24 cellular contexts compared by ENCODE assay signal in the genomic region with DNA sequence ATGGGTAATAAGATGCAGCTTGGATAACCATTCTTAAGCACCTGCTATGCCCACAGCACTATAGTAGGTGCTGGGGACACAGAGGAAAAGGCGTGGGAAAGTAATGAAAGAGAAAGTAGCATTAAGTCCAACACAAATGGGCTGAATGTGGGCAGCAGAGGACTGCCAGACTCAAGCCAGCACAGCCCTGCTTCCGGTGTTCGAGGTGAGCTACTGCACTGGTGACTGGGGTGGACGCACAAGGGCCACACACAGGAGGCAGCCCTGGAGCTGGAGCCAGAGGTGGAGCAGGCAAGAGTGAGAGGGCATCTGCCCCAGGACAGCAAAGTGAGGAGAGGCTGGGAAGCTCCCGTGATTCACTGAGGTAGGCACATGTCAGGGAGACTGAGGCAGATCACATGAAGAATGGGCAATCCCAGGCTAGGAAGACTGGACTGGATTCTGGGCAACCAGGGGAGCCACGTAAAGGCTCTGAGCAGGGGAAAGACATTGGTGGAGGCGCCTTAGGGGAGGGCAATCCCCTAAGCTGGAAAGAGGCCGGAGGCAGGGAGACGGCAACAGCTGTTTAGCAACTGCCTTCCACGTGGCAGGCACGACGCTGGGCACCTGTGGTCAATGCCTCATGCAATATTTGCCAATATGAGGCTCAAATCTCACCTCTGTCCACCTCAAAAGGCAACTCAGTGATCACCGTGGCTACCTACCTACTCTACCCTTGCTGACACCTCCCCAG.
"Had no signal": no experiment of that assay in that cellular context is flagged by ENCODE, and none has a peak within 500 bp of the region (broad histone marks: within the 10 kb centered on the region; RNA-seq: fewer than 3 reads in every experiment).

No MANE protein-coding gene starts in this region.

- DNase-seq: activated CD4-positive, alpha-beta T cell treated with anti-CD3 and anti-CD28 coated beads, Interleukin-2, amount 10 ng/mL, durations not matched to agents 7 days and 5 days; activated CD4-positive, CD25-positive, alpha-beta regulatory T cell treated with anti-CD3 and anti-CD28 coated beads, Interleukin-2, amount 50 U/mL, for 72 hours; activated CD8-positive, alpha-beta T cell treated with anti-CD3 and anti-CD28 coated beads for 36 hours; activated naive CD4-positive, alpha-beta T cell treated with anti-CD3 and anti-CD28 coated beads, Interleukin-2, amount 10 ng/mL, durations not matched to agents 7 days and 5 days; activated T-cell treated with anti-CD3 and anti-CD28 coated beads, Interleukin-2, amount 50 U/mL, for 1 hour; amygdala; cerebellar nuclear complex; cortex of kidney; foreskin fibroblast; heart right ventricle; islet precursor cell; left cardiac atrium; stimulated activated CD4-positive, alpha-beta T cell treated with anti-CD3 and anti-CD28 coated beads, Interleukin-12 subunit alpha, Interleukin-12 subunit beta, amount 100 ng/mL, for 4 hours; stimulated activated CD4-positive, alpha-beta T cell treated with anti-CD3 and anti-CD28 coated beads, Interleukin-4, amount 100 ng/mL, for 4 hours; stomach; T-cell; uterus had no signal

- H3K4me1 Mint-ChIP-seq: activated naive CD4-positive, alpha-beta T cell treated with anti-CD3 and anti-CD28 coated beads, Interleukin-2, amount 10 ng/mL, durations not matched to agents 7 days and 5 days; nephron had no signal

- H3K27me3 ChIP-seq: heart right ventricle, stomach, suprapubic skin, tibial nerve, uterus had no signal

- H3K27ac ChIP-seq: epithelial cell of prostate, heart right ventricle, stomach, suprapubic skin, tibial nerve, uterus, WERI-Rb-1 had no signal

- H3K9me3 Mint-ChIP-seq: activated CD4-positive, alpha-beta T cell treated with anti-CD3 and anti-CD28 coated beads, Interleukin-2, amount 10 ng/mL, durations not matched to agents 7 days and 5 days; activated CD8-positive, alpha-beta T cell treated with anti-CD3 and anti-CD28 coated beads for 36 hours; activated naive CD4-positive, alpha-beta T cell treated with anti-CD3 and anti-CD28 coated beads, Interleukin-2, amount 10 ng/mL, durations not matched to agents 7 days and 5 days; memory B cell; nephron; T-cell had no signal

- H3K27ac Mint-ChIP-seq: activated CD4-positive, alpha-beta T cell treated with anti-CD3 and anti-CD28 coated beads, Interleukin-2, amount 10 ng/mL, durations not matched to agents 7 days and 5 days; activated CD8-positive, alpha-beta T cell treated with anti-CD3 and anti-CD28 coated beads for 36 hours; activated naive CD4-positive, alpha-beta T cell treated with anti-CD3 and anti-CD28 coated beads, Interleukin-2, amount 10 ng/mL, durations not matched to agents 7 days and 5 days; memory B cell; nephron; T-cell had no signal

- ATAC-seq: activated CD8-positive, alpha-beta T cell treated with anti-CD3 and anti-CD28 coated beads for 36 hours; T-cell had no signal

- H3K4me3 Mint-ChIP-seq: activated CD4-positive, alpha-beta T cell treated with anti-CD3 and anti-CD28 coated beads, Interleukin-2, amount 10 ng/mL, durations not matched to agents 7 days and 5 days; activated CD8-positive, alpha-beta T cell treated with anti-CD3 and anti-CD28 coated beads for 36 hours; activated naive CD4-positive, alpha-beta T cell treated with anti-CD3 and anti-CD28 coated beads, Interleukin-2, amount 10 ng/mL, durations not matched to agents 7 days and 5 days; memory B cell; nephron; T-cell had no signal

- H3K4me1 ChIP-seq: heart right ventricle, suprapubic skin, tibial nerve, uterus had no signal

- H3K9me3 ChIP-seq: suprapubic skin, uterus had no signal

- H3K36me3 ChIP-seq: uterus had no signal

- FAIRE-seq: TTC549 had no signal

- H3K27me3 Mint-ChIP-seq: activated CD4-positive, alpha-beta T cell treated with anti-CD3 and anti-CD28 coated beads, Interleukin-2, amount 10 ng/mL, durations not matched to agents 7 days and 5 days; activated CD8-positive, alpha-beta T cell treated with anti-CD3 and anti-CD28 coated beads for 36 hours; activated naive CD4-positive, alpha-beta T cell treated with anti-CD3 and anti-CD28 coated beads, Interleukin-2, amount 10 ng/mL, durations not matched to agents 7 days and 5 days; memory B cell; T-cell had no signal

- H3K4me3 ChIP-seq: heart right ventricle, stomach, suprapubic skin, tibial nerve, uterus had no signal
